8 cellular contexts compared by ENCODE assay signal in the genomic region with DNA sequence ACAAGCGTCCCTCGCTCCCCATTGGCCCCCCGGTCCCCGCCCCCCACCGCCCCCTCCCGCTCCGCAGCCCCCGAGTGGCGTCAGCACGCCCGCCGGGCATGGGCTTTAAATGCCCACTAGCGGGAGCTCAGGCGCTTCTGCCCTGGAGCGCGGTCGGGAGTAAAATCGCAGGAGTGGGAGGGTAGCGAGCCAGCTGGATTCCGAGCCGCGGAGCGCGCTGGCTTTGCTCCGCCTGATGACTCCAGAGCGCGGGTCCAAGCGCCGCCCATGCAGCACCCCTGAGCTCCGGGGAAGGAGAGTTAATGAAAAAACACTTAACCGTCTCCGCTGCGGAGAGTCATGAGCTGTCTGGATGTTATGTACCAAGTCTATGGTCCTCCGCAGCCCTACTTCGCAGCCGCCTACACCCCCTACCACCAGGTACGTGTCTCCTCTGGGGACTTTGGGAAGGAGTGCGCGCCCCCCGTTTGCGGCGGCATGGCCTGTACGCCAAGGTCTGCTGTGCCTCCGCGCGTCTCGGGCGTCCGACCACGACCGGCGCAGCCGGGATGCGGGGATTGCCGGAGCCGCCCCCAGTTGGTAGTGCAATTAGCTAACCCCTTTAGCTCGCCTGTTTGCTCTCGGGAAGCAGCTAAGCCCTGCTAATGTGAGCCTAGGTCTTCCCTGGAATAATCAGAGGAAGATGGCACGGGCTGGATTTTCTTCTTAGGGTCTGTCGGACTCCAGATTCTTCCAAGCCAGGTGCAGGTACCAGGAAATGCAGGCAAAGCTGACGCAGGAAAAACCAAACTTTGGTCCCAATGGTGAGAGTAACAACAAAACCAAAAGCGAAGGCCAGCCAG. TPM values are rescaled to one million over a fixed set of nuclear protein-coding genes. Genes with fewer than 3 reads are reported as not detected.
DNase-seq lines count a peak whose midpoint lies in the region; ATAC-seq and TF ChIP-seq lines count a peak whose summit lies in the region.

A gene with protein sequence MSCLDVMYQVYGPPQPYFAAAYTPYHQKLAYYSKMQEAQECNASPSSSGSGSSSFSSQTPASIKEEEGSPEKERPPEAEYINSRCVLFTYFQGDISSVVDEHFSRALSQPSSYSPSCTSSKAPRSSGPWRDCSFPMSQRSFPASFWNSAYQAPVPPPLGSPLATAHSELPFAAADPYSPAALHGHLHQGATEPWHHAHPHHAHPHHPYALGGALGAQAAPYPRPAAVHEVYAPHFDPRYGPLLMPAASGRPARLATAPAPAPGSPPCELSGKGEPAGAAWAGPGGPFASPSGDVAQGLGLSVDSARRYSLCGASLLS (plus strand): TSS at position 134 of the 842 bp plus-strand sequence. CDS start 206 bp downstream, at position 340.

- peak within 1 kb of the TSS; percentile 54 for H3K4me3 Mint-ChIP-seq in CD4-positive, alpha-beta T cell

- H3K4me3 ChIP-seq in duodenal mucosa (ENCODE audit: low read depth in 1 of 2, low read length in 2 of 2): peak within 1 kb of the TSS; percentile 51 to 59
- peak within 1 kb of the TSS; percentile 46 for H3K4me3 ChIP-seq in lower lobe of right lung
- H3K4me3 ChIP-seq in thyroid gland (replicated peaks in 1 of 3): peak within 1 kb of the TSS in 1 of 3 donors; percentile 24

- H3K4me1 Mint-ChIP-seq in CD4-positive, alpha-beta T cell (ENCODE audit: low read depth): peaks cover 19% of the 10 kb centered on the region

- H3K27me3 Mint-ChIP-seq in CD4-positive, alpha-beta T cell: peaks cover 83% of the 10 kb centered on the region

- CTCF ChIA-PET in CD4-positive, alpha-beta T cell (lab: Charles Lee): no interaction called here

- H3K27ac ChIP-seq in CD4-positive, alpha-beta T cell (ENCODE audit: low read depth, low read length): no peak within 1 kb of the TSS
- H3K27ac ChIP-seq in duodenal mucosa (ENCODE audit: low read depth, low read length): no peak within 1 kb of the TSS
- H3K27ac ChIP-seq in lower lobe of right lung: no peak within 1 kb of the TSS
- H3K27ac ChIP-seq in thyroid gland: no peak within 1 kb of the TSS

- intact Hi-C loops in CD4-positive, alpha-beta T cell (cut with DNase I, micrococcal nuclease): no loop called here
- intact Hi-C loops in lower lobe of right lung (cut with DNase I) (no loop called here), thyroid gland (cut with DNase I) (no loop called here)

- H3K36me3 ChIP-seq in duodenal mucosa (ENCODE audit: control insufficient read depth in 1 of 2, insufficient read depth in 2 of 2, low read length in 2 of 2) (no peaks in the 10 kb centered on the region), lower lobe of right lung (no peaks in the 10 kb centered on the region), thyroid gland (no peaks in the 10 kb centered on the region)

- no peak for TF ChIP-seq CTCF in CD4-positive, alpha-beta T cell (IDR thresholded peaks at IDR 0.05)
- TF ChIP-seq CTCF in lower lobe of right lung (IDR thresholded peaks at IDR 0.05) (no peak), thyroid gland (IDR thresholded peaks at IDR 0.05) (peak in 1 of 6 experiments; percentile 4)

- no peak for DNase-seq in CD4-positive, alpha-beta T cell
- peak; percentile 49 for DNase-seq in NCI-H69 (lab: John Stamatoyannopoulos, UW)
- peak; percentile 54 for DNase-seq in lower lobe of right lung
- peak; percentile 24 to 25 for DNase-seq in thyroid gland
- no peak for DNase-seq in GOT3 (lab: John Stamatoyannopoulos, UW)
- no peak for DNase-seq in hippocampal formation (lab: John Stamatoyannopoulos, UW)

- no peak for TF ChIP-seq POLR2A in thyroid gland (IDR thresholded peaks at IDR 0.05)

- H3K4me1 ChIP-seq in duodenal mucosa (ENCODE audit: control insufficient read depth in 1 of 2, insufficient read depth in 2 of 2, low read length in 2 of 2): peaks cover 5 to 8% of the 10 kb centered on the region in 2 donors
- peaks cover 22% of the 10 kb centered on the region for H3K4me1 ChIP-seq in lower lobe of right lung
- peaks cover 14 to 23% of the 10 kb centered on the region in 2 donors for H3K4me1 ChIP-seq in thyroid gland

- POLR2A ChIA-PET in CD4-positive, alpha-beta T cell (lab: Charles Lee): no interaction called here

- H3K9me3 ChIP-seq in CD4-positive, alpha-beta T cell (ENCODE audit: control insufficient read depth, low read length): no peaks in the 10 kb centered on the region
- H3K9me3 ChIP-seq in duodenal mucosa (ENCODE audit: control insufficient read depth in 1 of 2, low read length in 2 of 2) (no peaks in the 10 kb centered on the region), lower lobe of right lung (no peaks in the 10 kb centered on the region), thyroid gland (no peaks in the 10 kb centered on the region)

- H3K27me3 ChIP-seq in CD4-positive, alpha-beta T cell (ENCODE audit: control insufficient read depth, insufficient read depth, low read length): peaks cover 96% of the 10 kb centered on the region
- H3K27me3 ChIP-seq in duodenal mucosa (ENCODE audit: control insufficient read depth in 1 of 2, insufficient read depth in 2 of 2, low read length in 2 of 2) (peaks cover 63 to 81% of the 10 kb centered on the region in 2 donors), lower lobe of right lung (ENCODE audit: low read depth) (peaks cover 86% of the 10 kb centered on the region), thyroid gland (peaks cover 45% of the 10 kb centered on the region)

- no peaks in the 10 kb centered on the region for H3K36me3 Mint-ChIP-seq in CD4-positive, alpha-beta T cell (ENCODE audit: low read depth)

- H3K9ac ChIP-seq in duodenal mucosa (ENCODE audit: low read depth in 1 of 2, low read length in 2 of 2): no peak within 1 kb of the TSS

- H3K9me3 Mint-ChIP-seq in CD4-positive, alpha-beta T cell: no peaks in the 10 kb centered on the region

- no peak within 1 kb of the TSS for H3K27ac Mint-ChIP-seq in CD4-positive, alpha-beta T cell

- 3% methylated on average over 38 to 44 of the region's 62 CpGs for WGBS in thyroid gland, 2 donors

- no peak for ATAC-seq in CD4-positive, alpha-beta T cell (ENCODE audit: poor library complexity)
- ATAC-seq in GM21825 (IDR thresholded peaks at IDR 0.05; ENCODE audit: unreplicated experiment): peak; percentile 30
- peak; percentile 70 to 81 for ATAC-seq in lower lobe of right lung

RNA-seq across cellular contexts. Expression of the gene that starts here (rescaled TPM):
- total RNA-seq in CD4-positive, alpha-beta T cell: not detected
- total RNA-seq in lower lobe of right lung (not detected), thyroid gland (not detected)

Comparison
In these comparisons a context has a peak if more than half of its experiments do, and no peak if none do; other contexts are left out.
1. Peak in DNase-seq, ATAC-seq and H3K4me3 ChIP-seq in lower lobe of right lung; RNA of the gene not detected or under 1 TPM.
2. Peak in DNase-seq in thyroid gland; RNA of the gene not detected or under 1 TPM.